21 cellular contexts compared by ENCODE assay signal in the genomic region with DNA sequence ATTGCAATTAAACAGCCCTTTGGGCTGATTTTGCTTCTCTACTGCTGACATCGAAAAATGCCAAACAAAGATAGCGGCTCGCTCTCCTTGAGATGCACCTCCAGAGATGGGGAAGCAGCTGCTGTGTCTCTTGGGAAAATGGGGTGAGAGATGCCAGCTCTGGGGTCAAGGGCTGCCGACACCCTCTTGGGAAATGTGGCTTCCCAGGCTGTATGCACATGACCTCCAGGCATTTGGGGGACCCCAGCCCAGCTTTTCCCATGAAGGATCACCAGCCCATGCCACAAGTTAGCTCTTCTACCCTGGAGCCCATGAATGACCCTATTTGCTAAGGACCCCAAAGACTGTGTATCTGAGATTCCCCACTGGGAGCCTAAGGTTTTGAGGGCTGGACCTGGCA. TPM values are rescaled to one million over a fixed set of nuclear protein-coding genes. Genes with fewer than 3 reads are reported as not detected.
DNase-seq lines count a peak whose midpoint lies in the region; FAIRE-seq and TF ChIP-seq lines count a peak whose summit lies in the region.
"Had no signal": no experiment of that assay in that cellular context is flagged by ENCODE, and none has a peak within 500 bp of the region (broad histone marks: within the 10 kb centered on the region; RNA-seq: fewer than 3 reads in every experiment).

No MANE protein-coding gene starts in this region.

- no CpG with 5 or more reads among the region's 4 CpGs for WGBS in neuronal stem cell (ENCODE audit: extremely low coverage in 2 of 2, insufficient read length in 2 of 2, insufficient replicate concordance in 1 of 2), 2 donors

- TF ChIP-seq CTCF in WERI-Rb-1 (IDR thresholded peaks at IDR 0.05; ENCODE audit: low read depth, low read length) (no peak), kidney (IDR thresholded peaks at IDR 0.05; ENCODE audit: borderline replicate concordance, extremely low read depth, insufficient read depth) (no peak), ascending aorta (IDR thresholded peaks at IDR 0.05) (no peak)

- intact Hi-C loops in kidney (cut with DNase I) = no loop called here
- intact Hi-C loops in ascending aorta (cut with DNase I) = no loop called here

- H3K9me3 ChIP-seq in BLaER1 (no peaks in the 10 kb centered on the region), WERI-Rb-1 (ENCODE audit: severe bottlenecking) (peaks cover 2% of the 10 kb centered on the region), kidney (ENCODE audit: control insufficient read depth in 1 of 2, low read length in 2 of 2) (no peaks in the 10 kb centered on the region), neuronal stem cell (replicated peaks in 1 of 2; ENCODE audit: control insufficient read depth in 2 of 2, insufficient read depth in 1 of 2, low read depth in 1 of 2, low read length in 2 of 2) (no peaks in the 10 kb centered on the region), ascending aorta (no peaks in the 10 kb centered on the region)
- H3K9me3 ChIP-seq: Caco-2 had no signal

- H2BK5ac ChIP-seq in neuronal stem cell (ENCODE audit: low read length) = no peak overlapping the region

- H4K20me1 ChIP-seq in BLaER1 = no peaks in the 10 kb centered on the region

- H3K27ac ChIP-seq in BLaER1 (no peak overlapping the region), WERI-Rb-1 (peak overlapping the region; percentile 98), kidney (ENCODE audit: low read depth in 2 of 2, low read length in 2 of 2) (no peak overlapping the region), neuronal stem cell (replicated peaks; ENCODE audit: low read length) (no peak overlapping the region), ascending aorta (no peak overlapping the region)
- H3K27ac ChIP-seq: 22Rv1, A549, C4-2B had no signal

- no peak overlapping the region for H2AFZ ChIP-seq in neuronal stem cell (ENCODE audit: low read length)

- H3K4me3 ChIP-seq in BLaER1 (no peak overlapping the region), WERI-Rb-1 (ENCODE audit: low read depth, low read length) (no peak overlapping the region), kidney (ENCODE audit: low read length in 2 of 2) (no peak overlapping the region), neuronal stem cell (ENCODE audit: low read length in 2 of 2) (no peak overlapping the region), ascending aorta (no peak overlapping the region)
- H3K4me3 ChIP-seq: A549, GM12878 had no signal

- H4K91ac ChIP-seq in neuronal stem cell (ENCODE audit: low read depth, low read length, poor library complexity) = no peak overlapping the region

- H2AK5ac ChIP-seq in neuronal stem cell (ENCODE audit: low read depth, low read length) = peak overlapping the region; percentile 40

- no peaks in the 10 kb centered on the region for H3K79me1 ChIP-seq in neuronal stem cell (ENCODE audit: low read depth, low read length)

- H3K4ac ChIP-seq in neuronal stem cell (ENCODE audit: low read length) = no peak overlapping the region

- H3K4me2 ChIP-seq in BLaER1 (peak overlapping the region; percentile 89), neuronal stem cell (ENCODE audit: insufficient read depth, low read length, poor library complexity, severe bottlenecking) (no peak overlapping the region)
- H3K4me2 ChIP-seq: A549 had no signal

- H2BK15ac ChIP-seq in neuronal stem cell (ENCODE audit: low read length) = no peak overlapping the region

- H3K4me1 ChIP-seq in BLaER1 = peaks cover 65% of the 10 kb centered on the region
- no peaks in the 10 kb centered on the region for H3K4me1 ChIP-seq in kidney (ENCODE audit: control insufficient read depth in 1 of 2, insufficient read depth in 1 of 2, low read depth in 1 of 2, low read length in 2 of 2)
- no peaks in the 10 kb centered on the region for H3K4me1 ChIP-seq in neuronal stem cell (ENCODE audit: control insufficient read depth in 2 of 2, insufficient read depth in 1 of 2, low read depth in 1 of 2, low read length in 2 of 2)
- H3K4me1 ChIP-seq in ascending aorta = no peaks in the 10 kb centered on the region

- no peak for DNase-seq in WERI-Rb-1
- DNase-seq in kidney = peak; percentile 41
- no peak for DNase-seq in neuronal stem cell (ENCODE audit: low spot score)
- DNase-seq in NCI-H1092 (lab: John Stamatoyannopoulos, UW) = no peak
- DNase-seq in LoVo (ENCODE audit: low spot score) = no peak
- no peak for DNase-seq in ascending aorta (ENCODE audit: low spot score in 2 of 2)
- DNase-seq: AML-193; Caco-2; Calu3; CD4-positive, alpha-beta T cell; CD8-positive, alpha-beta T cell; DMS79 treated with DMSO at 0.1 percent for 48 hours; GDM1 had no signal

- no peak overlapping the region for H3K18ac ChIP-seq in neuronal stem cell (ENCODE audit: low read length)

- no peak for FAIRE-seq in kidney (lab: Jason Lieb, UNC)
- FAIRE-seq: A549, D721Med, GM12878, GM12892, GM18507 had no signal

- no peak overlapping the region for H2BK12ac ChIP-seq in neuronal stem cell (ENCODE audit: low read length)

- no peak overlapping the region for H3K14ac ChIP-seq in neuronal stem cell (ENCODE audit: low read length)

- H3K23ac ChIP-seq in neuronal stem cell (ENCODE audit: low read depth, low read length, poor library complexity) = no peak overlapping the region

- 0 out of 2 replicates have a peak overlapping the region, but pooled peaks have one; percentile 17 for H3K9ac ChIP-seq in BLaER1
- H3K9ac ChIP-seq in kidney (ENCODE audit: low read length in 2 of 2) = no peak overlapping the region
- no peak overlapping the region for H3K9ac ChIP-seq in neuronal stem cell (ENCODE audit: low read depth, low read length, poor library complexity)

- H3K36me3 ChIP-seq in BLaER1 = no peaks in the 10 kb centered on the region
- H3K36me3 ChIP-seq in WERI-Rb-1 = no peaks in the 10 kb centered on the region
- H3K36me3 ChIP-seq in kidney (ENCODE audit: control insufficient read depth in 1 of 2, insufficient read depth in 2 of 2, low read length in 2 of 2) = no peaks in the 10 kb centered on the region
- no peaks in the 10 kb centered on the region for H3K36me3 ChIP-seq in neuronal stem cell (replicated peaks in 1 of 2; ENCODE audit: control insufficient read depth in 2 of 2, insufficient read depth in 2 of 2, low read length in 2 of 2)
- no peaks in the 10 kb centered on the region for H3K36me3 ChIP-seq in ascending aorta

- no peak overlapping the region for H2BK120ac ChIP-seq in neuronal stem cell (ENCODE audit: low read depth, low read length)

- no peak overlapping the region for H4K8ac ChIP-seq in neuronal stem cell (ENCODE audit: low read depth, low read length)

- H3K27me3 ChIP-seq in BLaER1 (no peaks in the 10 kb centered on the region), WERI-Rb-1 (ENCODE audit: insufficient read depth, low read depth, severe bottlenecking) (no peaks in the 10 kb centered on the region), neuronal stem cell (ENCODE audit: control insufficient read depth in 3 of 3, insufficient read depth in 3 of 3, low read depth in 1 of 3, low read length in 3 of 3) (peaks cover 0 to 45% (median 0%) of the 10 kb centered on the region in 3 experiments), ascending aorta (no peaks in the 10 kb centered on the region)

RNA-seq across cellular contexts. Expression of a gene that starts 55.6 kb away (rescaled TPM):
- total RNA-seq in kidney (6.9 TPM), ascending aorta (10.0 TPM)
- 1.4 TPM for polyA plus RNA-seq in kidney (ENCODE audit: insufficient read depth, low read depth, low replicate concordance)
- 23.6 TPM for polyA plus RNA-seq in neuronal stem cell (2013, experiment 1 of 2)
- 22.6 TPM for polyA plus RNA-seq in neuronal stem cell (2013, experiment 2 of 2)
